Comparison of ENCODE assay signal across 10 cellular contexts in the genomic region with DNA sequence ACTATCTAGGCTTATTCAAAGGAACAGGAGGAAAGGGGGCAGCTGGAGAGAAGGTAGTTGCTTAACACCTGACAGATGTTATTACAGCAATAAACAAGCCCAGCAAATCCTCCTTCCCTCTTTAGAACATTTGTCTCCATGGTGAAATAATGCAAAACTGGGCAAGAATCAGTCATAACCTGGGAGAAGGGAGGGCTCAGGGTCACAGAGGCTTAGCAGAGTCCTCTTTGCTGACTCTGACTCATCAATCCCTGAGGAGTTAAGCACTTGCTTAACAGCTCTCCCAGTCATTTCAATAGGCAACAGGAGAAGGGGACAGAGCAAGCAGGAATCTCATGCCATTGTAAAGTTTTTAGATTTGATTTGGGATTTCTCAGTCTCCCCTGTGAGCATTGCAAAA.
DNase-seq lines count a peak whose midpoint lies in the region; ATAC-seq and TF ChIP-seq lines count a peak whose summit lies in the region.
"Had no signal": no experiment of that assay in that cellular context is flagged by ENCODE, and none has a peak within 500 bp of the region (broad histone marks: within the 10 kb centered on the region; RNA-seq: fewer than 3 reads in every experiment).

No MANE protein-coding gene starts in this region.

- 0 out of 2 replicates have a peak overlapping the region, but pooled peaks have one; percentile 16 for H3K27ac ChIP-seq in PC-9

- H3K4me2 ChIP-seq in PC-9 = peak overlapping the region; percentile 17

- CTCF ChIA-PET in PC-9 (lab: Charles Lee) = interaction anchor here (0.6 kb wide), 1 partner anchor 597 kb away, joined by 3 read pairs; no protein-coding TSS in a partner anchor

- DNase-seq in GM04504 (ENCODE audit: low read depth) (peak; percentile 88), PC-9 (peak; percentile 29 to 73), fibroblast of the conjunctiva (ENCODE audit: low read depth) (peak; percentile 94), sciatic nerve (ENCODE audit: low spot score) (no peak), T-helper 2 cell (no peak)
- no peak for DNase-seq in naive thymus-derived CD8-positive, alpha-beta T cell
- DNase-seq: activated CD4-positive, alpha-beta T cell treated with anti-CD3 and anti-CD28 coated beads, Interleukin-2, amount 50 U/mL, for 4 hours had no signal

- TF ChIP-seq CTCF in PC-9 (conservative IDR thresholded peaks at IDR 0.05) = no peak

- H3K9me3 ChIP-seq in PC-9 (ENCODE audit: insufficient read depth, low read depth) = no peaks in the 10 kb centered on the region

- no peaks in the 10 kb centered on the region for H3K79me2 ChIP-seq in PC-9 (ENCODE audit: low read depth)

- BruUV-seq in PC-9 (replicated peaks; lab: Mats Ljungman, UMichigan) = no TSS peak

- H3K27ac Mint-ChIP-seq in naive thymus-derived CD8-positive, alpha-beta T cell = no peak overlapping the region

- no peak overlapping the region for H2AFZ ChIP-seq in PC-9

- H3K27me3 ChIP-seq in PC-9 (ENCODE audit: insufficient read depth, low read depth) = no peaks in the 10 kb centered on the region

- peaks cover 2% of the 10 kb centered on the region; the same call in 1 of the 2 replicates for H3F3A ChIP-seq in PC-9 (ENCODE audit: insufficient read depth, low read depth)

- H3K36me3 Mint-ChIP-seq in naive thymus-derived CD8-positive, alpha-beta T cell = no peaks in the 10 kb centered on the region

- H3K27me3 Mint-ChIP-seq in naive thymus-derived CD8-positive, alpha-beta T cell = peaks cover 0 to 8% (median 3%) of the 10 kb centered on the region in 5 donors

- peaks cover 0 to 7% (median 0%) of the 10 kb centered on the region in 9 donors for H3K9me3 Mint-ChIP-seq in naive thymus-derived CD8-positive, alpha-beta T cell

- no peaks in the 10 kb centered on the region for H3K36me3 ChIP-seq in PC-9 (ENCODE audit: low read depth)

- H3K4me3 ChIP-seq in PC-9 = no peak overlapping the region
- H3K4me3 ChIP-seq: GM12878 had no signal

- ATAC-seq in sciatic nerve (peak; percentile 89), GM19351 (IDR thresholded peaks at IDR 0.05; ENCODE audit: unreplicated experiment) (no peak), HG03159 (IDR thresholded peaks at IDR 0.05; ENCODE audit: unreplicated experiment) (no peak)
- ATAC-seq in naive thymus-derived CD8-positive, alpha-beta T cell = no peak
- ATAC-seq: GM12878 had no signal

- no peaks in the 10 kb centered on the region for H3K9me2 ChIP-seq in PC-9 (ENCODE audit: insufficient read depth)

- H3K4me1 ChIP-seq in PC-9 (replicated peaks; ENCODE audit: insufficient read depth) = peaks cover 24% of the 10 kb centered on the region

- H3K4me3 Mint-ChIP-seq in naive thymus-derived CD8-positive, alpha-beta T cell = no peak overlapping the region

- intact Hi-C loops in PC-9 (cut with micrococcal nuclease; ENCODE audit: unreplicated experiment) (no loop called here), sciatic nerve (cut with DNase I) (no loop called here)

- POLR2A ChIA-PET in PC-9 (lab: Charles Lee; ENCODE audit: unreplicated experiment) = interaction anchor here (0.6 kb wide), 1 partner anchor 74 kb away, joined by 4 read pairs; no protein-coding TSS in a partner anchor
- POLR2A ChIA-PET in naive thymus-derived CD8-positive, alpha-beta T cell (lab: Charles Lee) = no interaction called here

- H3K4me1 Mint-ChIP-seq in naive thymus-derived CD8-positive, alpha-beta T cell = no peaks in the 10 kb centered on the region

- H4K20me1 ChIP-seq in PC-9 (ENCODE audit: insufficient read depth) = no peaks in the 10 kb centered on the region

Comparison
In these comparisons a context has a peak if more than half of its experiments do, and no peak if none do; other contexts are left out.
1. DNase-seq: peak in GM04504 (single experiment), PC-9 (2 of 2) and fibroblast of the conjunctiva (single experiment); none in sciatic nerve (single experiment), naive thymus-derived CD8-positive, alpha-beta T cell (0 of 10) and T-helper 2 cell (0 of 5).